Comparison of ENCODE assay signal across 9 cellular contexts in the genomic region with DNA sequence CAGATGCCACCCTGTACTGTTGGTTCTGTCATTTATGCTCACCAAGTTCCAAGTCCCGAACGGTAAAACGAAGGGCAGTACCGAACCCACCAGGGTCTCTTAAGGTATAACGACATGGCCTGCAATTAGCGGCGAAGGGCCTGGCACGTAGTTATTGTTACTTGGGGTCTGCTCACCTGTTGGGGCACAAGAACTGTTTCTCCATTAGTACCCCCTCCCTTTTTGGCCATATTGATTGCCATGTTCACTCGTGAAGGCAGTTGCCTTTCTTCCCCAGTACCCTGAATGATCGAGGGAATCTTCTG. TPM values are rescaled to one million over a fixed set of nuclear protein-coding genes. Genes with fewer than 3 reads are reported as not detected.
DNase-seq lines count a peak whose midpoint lies in the region; ATAC-seq, FAIRE-seq and TF ChIP-seq lines count a peak whose summit lies in the region.
"Had no signal": no experiment of that assay in that cellular context is flagged by ENCODE, and none has a peak within 500 bp of the region (broad histone marks: within the 10 kb centered on the region; RNA-seq: fewer than 3 reads in every experiment).

No MANE protein-coding gene starts in this region.

- peaks cover 49% of the 10 kb centered on the region for H3K4me1 ChIP-seq in body of pancreas
- peaks cover 4 to 41% (median 34%) of the 10 kb centered on the region in 4 donors for H3K4me1 ChIP-seq in transverse colon

- H3K4me3 Mint-ChIP-seq in activated naive CD4-positive, alpha-beta T cell treated with anti-CD3 and anti-CD28 coated beads, Interleukin-2, amount 10 ng/mL, durations not matched to agents 7 days and 5 days: peak overlapping the region; percentile 50
- peak overlapping the region; percentile 60 for H3K4me3 Mint-ChIP-seq in mesothelial cell of epicardium

- CTCF ChIA-PET in activated naive CD4-positive, alpha-beta T cell treated with anti-CD3 and anti-CD28 coated beads, Interleukin-2, amount 10 ng/mL, durations not matched to agents 7 days and 5 days (lab: Charles Lee): no interaction called here

- H3K9me3 ChIP-seq in body of pancreas (no peaks in the 10 kb centered on the region), transverse colon (no peaks in the 10 kb centered on the region)

- H3K36me3 Mint-ChIP-seq in activated naive CD4-positive, alpha-beta T cell treated with anti-CD3 and anti-CD28 coated beads, Interleukin-2, amount 10 ng/mL, durations not matched to agents 7 days and 5 days: no peaks in the 10 kb centered on the region
- H3K36me3 Mint-ChIP-seq in activated naive CD4-positive, alpha-beta T cell treated with anti-CD3 and anti-CD28 coated beads, Interleukin-2, amount 50 U/mL, for 72 hours: no peaks in the 10 kb centered on the region
- H3K36me3 Mint-ChIP-seq in mesothelial cell of epicardium: no peaks in the 10 kb centered on the region

- no peaks in the 10 kb centered on the region for H3K36me3 ChIP-seq in body of pancreas (replicated peaks in 1 of 2; ENCODE audit: insufficient read depth in 1 of 2, low read depth in 2 of 2)
- H3K36me3 ChIP-seq in transverse colon: no peaks in the 10 kb centered on the region

- no peak for TF ChIP-seq POLR2A in body of pancreas (IDR thresholded peaks at IDR 0.05)
- no peak for TF ChIP-seq POLR2A in transverse colon (IDR thresholded peaks at IDR 0.05)

- WGBS in body of pancreas, 2 donors: 63 to 68% methylated on average over 6 to 10 of the region's 10 CpGs
- WGBS in transverse colon (ENCODE audit: low coverage in 1 of 2), 2 donors: 42% methylated on average over 10 of the region's 10 CpGs; no CpG with 5 or more reads in 1 of the 2 donors

- peaks cover 81% of the 10 kb centered on the region for H3K27me3 Mint-ChIP-seq in activated naive CD4-positive, alpha-beta T cell treated with anti-CD3 and anti-CD28 coated beads, Interleukin-2, amount 10 ng/mL, durations not matched to agents 7 days and 5 days
- peaks cover 34% of the 10 kb centered on the region for H3K27me3 Mint-ChIP-seq in mesothelial cell of epicardium (ENCODE audit: low read depth)

- peaks cover 5% of the 10 kb centered on the region for H3K4me1 Mint-ChIP-seq in activated naive CD4-positive, alpha-beta T cell treated with anti-CD3 and anti-CD28 coated beads, Interleukin-2, amount 10 ng/mL, durations not matched to agents 7 days and 5 days
- H3K4me1 Mint-ChIP-seq in mesothelial cell of epicardium: peaks cover 17% of the 10 kb centered on the region

- H3K27me3 ChIP-seq in body of pancreas: no peaks in the 10 kb centered on the region
- peaks cover 31% of the 10 kb centered on the region for H3K27me3 ChIP-seq in transverse colon

- no peak for TF ChIP-seq CTCF in body of pancreas (IDR thresholded peaks at IDR 0.05)
- TF ChIP-seq CTCF in mesothelial cell of epicardium (IDR thresholded peaks at IDR 0.05; ENCODE audit: unreplicated experiment): no peak
- no peak for TF ChIP-seq CTCF in transverse colon (IDR thresholded peaks at IDR 0.05)

- no peak overlapping the region for H3K27ac Mint-ChIP-seq in activated naive CD4-positive, alpha-beta T cell treated with anti-CD3 and anti-CD28 coated beads, Interleukin-2, amount 10 ng/mL, durations not matched to agents 7 days and 5 days
- no peak overlapping the region for H3K27ac Mint-ChIP-seq in activated naive CD4-positive, alpha-beta T cell treated with anti-CD3 and anti-CD28 coated beads, Interleukin-2, amount 50 U/mL, for 72 hours
- H3K27ac Mint-ChIP-seq in mesothelial cell of epicardium: no peak overlapping the region

- DNase-seq in activated naive CD4-positive, alpha-beta T cell treated with anti-CD3 and anti-CD28 coated beads, Interleukin-2, amount 10 ng/mL, durations not matched to agents 7 days and 5 days: no peak
- no peak for DNase-seq in activated naive CD4-positive, alpha-beta T cell treated with anti-CD3 and anti-CD28 coated beads, Interleukin-2, amount 50 U/mL, for 72 hours (ENCODE audit: low spot score in 2 of 2)
- DNase-seq in body of pancreas (no peak), mesothelial cell of epicardium (ENCODE audit: low spot score in 2 of 2, unreplicated experiment in 2 of 2) (no peak), transverse colon (no peak), frontal cortex (ENCODE audit: low spot score in 2 of 2) (no peak)

- H3K27ac ChIP-seq in body of pancreas (peak overlapping the region in 3 of 4 donors; percentile 89 to 99 (median 99)), transverse colon (peak overlapping the region in 2 of 4 donors; percentile 87 to 91)

- no peak overlapping the region for H3K4me3 ChIP-seq in body of pancreas
- peak overlapping the region; percentile 54 to 80 (median 72) for H3K4me3 ChIP-seq in transverse colon

- intact Hi-C loops in body of pancreas (cut with DNase I): no loop called here
- intact Hi-C loops in transverse colon (cut with DNase I; ENCODE audit: low total_unique reads): no loop called here

- no peaks in the 10 kb centered on the region for H3K9me3 Mint-ChIP-seq in activated naive CD4-positive, alpha-beta T cell treated with anti-CD3 and anti-CD28 coated beads, Interleukin-2, amount 10 ng/mL, durations not matched to agents 7 days and 5 days
- no peaks in the 10 kb centered on the region for H3K9me3 Mint-ChIP-seq in activated naive CD4-positive, alpha-beta T cell treated with anti-CD3 and anti-CD28 coated beads, Interleukin-2, amount 50 U/mL, for 72 hours
- no peaks in the 10 kb centered on the region for H3K9me3 Mint-ChIP-seq in mesothelial cell of epicardium

- ATAC-seq in activated naive CD4-positive, alpha-beta T cell treated with anti-CD3 and anti-CD28 coated beads, Interleukin-2, amount 50 U/mL, for 72 hours: no peak
- ATAC-seq in body of pancreas: no peak
- ATAC-seq in GM18873 (IDR thresholded peaks at IDR 0.05; ENCODE audit: low FRiP score, unreplicated experiment): no peak
- no peak for ATAC-seq in HG03378 (IDR thresholded peaks at IDR 0.05; ENCODE audit: unreplicated experiment)

- FAIRE-seq in frontal cortex (lab: Jason Lieb, UNC): no peak

- in situ Hi-C loops in transverse colon (cut with MboI; ENCODE audit: low pct_ligation_motif_present in 1 of 4, low pct_unique_long_range_greater_than_20kb in 1 of 4, low sequenced_read_pairs in 3 of 4): no loop called here

- no peak for TF ChIP-seq EP300 in transverse colon (IDR thresholded peaks at IDR 0.05; ENCODE audit: low read depth)

RNA-seq across cellular contexts. Expression of a gene that starts 0.4 kb away (rescaled TPM):
- under 1 TPM; 0.12 to 0.18 TPM for total RNA-seq in activated naive CD4-positive, alpha-beta T cell treated with anti-CD3 and anti-CD28 coated beads, Interleukin-2, amount 50 U/mL, for 72 hours
- 10 to 100 TPM; 16.5 to 17.6 TPM for total RNA-seq in body of pancreas
- total RNA-seq in mesothelial cell of epicardium: 1.4 to 1.7 TPM (median 1.6 TPM) in 3 replicates
- total RNA-seq in transverse colon: 10 to 100 TPM in 3 of 4 donors, not detected in 1; 26.0 to 36.5 (median 32.8) TPM
- total RNA-seq in frontal cortex: 1.6 TPM
- total RNA-seq: SK-MEL-5 had no signal

RNA-seq across cellular contexts. Expression of a gene that starts 0.6 kb away (rescaled TPM):
- total RNA-seq in activated naive CD4-positive, alpha-beta T cell treated with anti-CD3 and anti-CD28 coated beads, Interleukin-2, amount 50 U/mL, for 72 hours: under 1 TPM; 0.02 to 0.47 TPM
- total RNA-seq in body of pancreas (10 to 100 TPM; 21.5 to 26.0 TPM), mesothelial cell of epicardium (3.2 to 3.9 TPM (median 3.6 TPM) in 3 replicates), transverse colon (100 to 1,000 TPM in 1 of 4 donors, 10 to 100 TPM in 3; 36.5 to 114 (median 53.7) TPM), frontal cortex (1.2 TPM)

RNA-seq across cellular contexts. Expression of a gene that starts 35.1 kb away (rescaled TPM):
- 10 to 100 TPM; 21.8 to 33.8 TPM for total RNA-seq in activated naive CD4-positive, alpha-beta T cell treated with anti-CD3 and anti-CD28 coated beads, Interleukin-2, amount 50 U/mL, for 72 hours
- total RNA-seq in body of pancreas: 10 to 100 TPM; 13.5 to 19.5 TPM
- 38.6 to 45.8 TPM (median 39.3 TPM) in 3 replicates for total RNA-seq in mesothelial cell of epicardium
- 10 to 100 TPM; 23.2 to 31.8 (median 28.7) TPM for total RNA-seq in transverse colon
- 57.5 TPM for total RNA-seq in frontal cortex

RNA-seq across cellular contexts. Expression of a gene that starts 44.9 kb away (rescaled TPM):
- 10 to 100 TPM; 36.6 to 41.8 TPM for total RNA-seq in activated naive CD4-positive, alpha-beta T cell treated with anti-CD3 and anti-CD28 coated beads, Interleukin-2, amount 50 U/mL, for 72 hours
- total RNA-seq in body of pancreas (10 to 100 TPM; 14.5 to 36.1 TPM), mesothelial cell of epicardium (32.6 to 34.2 TPM (median 33.4 TPM) in 3 replicates), transverse colon (10 to 100 TPM; 14.6 to 77.4 (median 35.6) TPM), frontal cortex (68.5 TPM)

Comparison
In these comparisons a context has a peak if more than half of its experiments do, and no peak if none do; other contexts are left out.
1. H3K4me3 ChIP-seq: peak in transverse colon (4 of 4); none in body of pancreas (0 of 2).